ENCODE assay signal across 21 cellular contexts in genomic region chr17:82709676-82710498, GRCh38. TPM values are rescaled to one million over a fixed set of nuclear protein-coding genes. Genes with fewer than 3 reads are reported as not detected.
DNase-seq lines count a peak whose midpoint lies in the region; ATAC-seq, FAIRE-seq and TF ChIP-seq lines count a peak whose summit lies in the region.
"Had no signal": no experiment of that assay in that cellular context is flagged by ENCODE, and none has a peak within 500 bp of the region (broad histone marks: within the 10 kb centered on the region; RNA-seq: fewer than 3 reads in every experiment).

No MANE protein-coding gene starts in this region.

- no peak for TF ChIP-seq RAD21 in HepG2 (CRISPR knock-in tag; IDR thresholded peaks at IDR 0.05)

- peak; percentile 32 for ATAC-seq in Panc1
- peak; percentile 8 for ATAC-seq in HepG2
- ATAC-seq in HG02938 (IDR thresholded peaks at IDR 0.05; ENCODE audit: unreplicated experiment) = no peak
- ATAC-seq: Right ventricle myocardium inferior had no signal

- no peak for TF ChIP-seq EP300 in HepG2 (IDR thresholded peaks at IDR 0.05; ENCODE audit: low read depth in 2 of 2, low read length in 2 of 2)
- no peak for TF ChIP-seq EP300 in HepG2 (CRISPR knock-in tag; IDR thresholded peaks at IDR 0.05; ENCODE audit: borderline replicate concordance)

- no peaks in the 10 kb centered on the region; a peak in 1 of 4 replicates for H3K4me1 Mint-ChIP-seq in H9

- no peak overlapping the region for H4K8ac ChIP-seq in H9 (replicated peaks; ENCODE audit: insufficient read length, low read depth, low read length)

- H2BK120ac ChIP-seq in H9 (ENCODE audit: low read depth, low read length, poor library complexity, severe bottlenecking) = no peak overlapping the region

- POLR2A ChIA-PET in Panc1 (lab: Charles Lee) (no interaction called here), HepG2 (lab: Yijun Ruan, JAX) (interaction anchor here (0.9 kb wide), 1 partner anchor 28 kb away, joined by 4 read pairs; no protein-coding TSS in a partner anchor)

- in situ Hi-C loops in Panc1 (cut with HindIII; ENCODE audit: low pct_unique_long_range_greater_than_20kb, low sequenced_read_pairs) = no loop called here
- in situ Hi-C loops in HepG2 (cut with HindIII; ENCODE audit: extremely low pct_ligation_motif_present, low pct_unique_long_range_greater_than_20kb) = no loop called here

- no peak overlapping the region for H2BK15ac ChIP-seq in H9 (ENCODE audit: low read depth, low read length)

- H3K14ac ChIP-seq in H9 (ENCODE audit: insufficient read depth, low read length) = peak overlapping the region; percentile 39; the same call in 1 of the 2 replicates

- no peak overlapping the region for H3K4me2 ChIP-seq in H9 (ENCODE audit: insufficient read depth, insufficient read length, low read length)
- peak overlapping the region; percentile 41 for H3K4me2 ChIP-seq in HepG2 (ENCODE audit: low read depth, low read length)
- no peak overlapping the region for H3K4me2 ChIP-seq in smooth muscle cell

- no peaks in the 10 kb centered on the region for H3F3A ChIP-seq in smooth muscle cell (ENCODE audit: low read depth)

- no peak for TF ChIP-seq POLR2A in HepG2 (IDR thresholded peaks at IDR 0.05; ENCODE audit: insufficient read depth in 1 of 2, low read depth in 2 of 2, low read length in 2 of 2)

- DNase-seq in H9 (no peak), Panc1 (ENCODE audit: low read depth, low spot score) (no peak), HepG2 (ENCODE audit: low spot score) (no peak), NCI-H526 treated with DMSO at 0.1 percent for 48 hours (lab: John Stamatoyannopoulos, UW) (no peak), smooth muscle cell (lab: John Stamatoyannopoulos, UW; ENCODE audit: unreplicated experiment) (no peak)
- DNase-seq: BE2C; CD4-positive, CD25-positive, alpha-beta regulatory T cell; COR-L47; KG1; MV-4-11; NCI-H1417 treated with DMSO at 0.1 percent for 48 hours; NCI-H187 treated with DMSO at 0.1 percent for 48 hours; NCI-H2227 treated with DMSO at 0.1 percent for 48 hours; NCI-H510A treated with DMSO at 0.1 percent for 48 hours had no signal

- H3K36me3 ChIP-seq in Panc1 (ENCODE audit: control insufficient read depth, insufficient read depth, low read length) (no peaks in the 10 kb centered on the region), HepG2 (replicated peaks in 1 of 2; ENCODE audit: control insufficient read depth in 1 of 2, insufficient read depth in 2 of 2, low read length in 2 of 2) (no peaks in the 10 kb centered on the region), smooth muscle cell (ENCODE audit: low read depth) (no peaks in the 10 kb centered on the region)
- H3K36me3 ChIP-seq: BE2C, HAP-1 had no signal

- H3K56ac ChIP-seq in H9 (ENCODE audit: insufficient read length, low read depth, low read length) = no peak overlapping the region

- peaks cover 4% of the 10 kb centered on the region for H3K23me2 ChIP-seq in H9 (ENCODE audit: insufficient read length, low read depth, low read length, poor library complexity, severe bottlenecking)

- no CpG with 5 or more reads among the region's 25 CpGs for WGBS in H9 (ENCODE audit: extremely low coverage, insufficient read length, low lambda C conversion rate)
- WGBS in HepG2 (ENCODE audit: low lambda C conversion rate) = 37% methylated on average over 19 of the region's 25 CpGs
- WGBS in smooth muscle cell (ENCODE audit: low lambda C conversion rate) = 94% methylated on average over 25 of the region's 25 CpGs

- H4K91ac ChIP-seq in H9 (ENCODE audit: insufficient read length, low read depth, low read length) = no peak overlapping the region

- no peak overlapping the region for H3K27ac ChIP-seq in H9 (ENCODE audit: insufficient read length, low read depth, low read length)
- no peak overlapping the region for H3K27ac ChIP-seq in Panc1 (ENCODE audit: low read length)
- no peak overlapping the region for H3K27ac ChIP-seq in HepG2 (ENCODE audit: extremely low read length, insufficient read depth, low read length)
- H3K27ac ChIP-seq in smooth muscle cell (ENCODE audit: low read depth) = no peak overlapping the region
- H3K27ac ChIP-seq: SK-N-MC had no signal

- H3K9ac ChIP-seq in H9 (ENCODE audit: extremely low read depth, insufficient read length, low read length) = no peak overlapping the region
- H3K9ac ChIP-seq in HepG2 (ENCODE audit: insufficient read depth, low read depth, low read length) = no peak overlapping the region
- no peak overlapping the region for H3K9ac ChIP-seq in smooth muscle cell (ENCODE audit: low read depth)

- H2BK20ac ChIP-seq in H9 (ENCODE audit: low read depth, low read length, poor library complexity, severe bottlenecking) = no peak overlapping the region

- H3K4ac ChIP-seq in H9 (ENCODE audit: low read depth, low read length) = no peak overlapping the region

- TF ChIP-seq CTCF in H9 (conservative IDR thresholded peaks at IDR 0.05) (no peak), Panc1 (IDR thresholded peaks at IDR 0.05) (no peak), HepG2 (CRISPR knock-in tag; IDR thresholded peaks at IDR 0.05) (no peak), smooth muscle cell (IDR thresholded peaks at IDR 0.05; ENCODE audit: borderline replicate concordance, insufficient read depth, poor library complexity, severe bottlenecking) (no peak)

- no peak overlapping the region for H2BK12ac ChIP-seq in H9 (ENCODE audit: insufficient read length, low read depth, low read length)

- no peaks in the 10 kb centered on the region for H3K79me1 ChIP-seq in H9 (ENCODE audit: insufficient read depth, low read depth, low read length, poor library complexity, severe bottlenecking)

- no peak overlapping the region for H3K27ac Mint-ChIP-seq in H9
- H3K27ac Mint-ChIP-seq: CD4-positive, CD25-positive, alpha-beta regulatory T cell had no signal

- H4K20me1 ChIP-seq in H9 (ENCODE audit: control insufficient read depth, insufficient read depth, insufficient read length) (no peaks in the 10 kb centered on the region), HepG2 (ENCODE audit: insufficient read depth, low read length) (no peaks in the 10 kb centered on the region), smooth muscle cell (ENCODE audit: low read depth) (no peaks in the 10 kb centered on the region)

- H3K18ac ChIP-seq in H9 (ENCODE audit: insufficient read length, low read depth, low read length) = no peak overlapping the region

- H4K5ac ChIP-seq in H9 (ENCODE audit: insufficient read length, low read depth, low read length) = no peak overlapping the region

- FAIRE-seq in HepG2 (lab: Jason Lieb, UNC) = no peak
- FAIRE-seq: A204.1, G401.6, RCC 7860 had no signal

- intact Hi-C loops in Panc1 (cut with micrococcal nuclease; ENCODE audit: unreplicated experiment) = no loop called here
- intact Hi-C loops in HepG2 (cut with micrococcal nuclease; ENCODE audit: unreplicated experiment) = loop anchor here (2.0 kb wide), 1 partner anchor 31 kb away; no protein-coding TSS in a partner anchor

- no peak overlapping the region for H3K4me3 Mint-ChIP-seq in H9

- BruUV-seq in Panc1 (replicated peaks; lab: Mats Ljungman, UMichigan) = no TSS peak
- no TSS peak for BruUV-seq in HepG2 (replicated peaks; lab: Mats Ljungman, UMichigan)

- H2BK5ac ChIP-seq in H9 (ENCODE audit: insufficient read length, low read length) = no peak overlapping the region

- H3K4me3 ChIP-seq in Panc1 (ENCODE audit: low read depth in 2 of 2, low read length in 2 of 2) = no peak overlapping the region
- H3K4me3 ChIP-seq in HepG2 (replicated peaks in 1 of 3; ENCODE audit: insufficient read depth in 1 of 3, low read depth in 2 of 3, low read length in 3 of 3) = peak overlapping the region in 1 of 3 experiments; percentile 29; a peak in 1 of 6 replicates
- H3K4me3 ChIP-seq in smooth muscle cell = no peak overlapping the region
- H3K4me3 ChIP-seq: HAP-1, SK-N-MC had no signal

- H3K23ac ChIP-seq in H9 (ENCODE audit: insufficient read length, low read depth, low read length) = no peak overlapping the region

- peaks cover 13% of the 10 kb centered on the region for H3K27me3 Mint-ChIP-seq in H9 (ENCODE audit: low read depth)

- no peaks in the 10 kb centered on the region for H3K9me3 ChIP-seq in H9 (ENCODE audit: control insufficient read depth, low read depth, low read length)
- H3K9me3 ChIP-seq in Panc1 (ENCODE audit: control insufficient read depth, insufficient read depth, low read depth, low read length) = no peaks in the 10 kb centered on the region
- no peaks in the 10 kb centered on the region for H3K9me3 ChIP-seq in HepG2 (ENCODE audit: low read length)
- H3K9me3 ChIP-seq in smooth muscle cell (replicated peaks; ENCODE audit: low read depth) = no peaks in the 10 kb centered on the region
- H3K9me3 ChIP-seq: BE2C, HAP-1 had no signal

- H3K27me3 ChIP-seq in H9 (ENCODE audit: insufficient read depth, low read length) (no peaks in the 10 kb centered on the region), Panc1 (ENCODE audit: control insufficient read depth, insufficient read depth, low read length) (no peaks in the 10 kb centered on the region), HepG2 (ENCODE audit: control insufficient read depth in 1 of 2, insufficient read depth in 2 of 2, low read length in 2 of 2) (peaks cover 5 to 25% of the 10 kb centered on the region in 2 experiments; a peak in 3 of 5 replicates), smooth muscle cell (ENCODE audit: low read depth) (no peaks in the 10 kb centered on the region)
- H3K27me3 ChIP-seq: BE2C had no signal

- H3T11ph ChIP-seq in H9 (ENCODE audit: low read length) = no peak overlapping the region

- H3K79me2 ChIP-seq in H9 (ENCODE audit: insufficient read depth, low read length) (no peaks in the 10 kb centered on the region), HepG2 (ENCODE audit: insufficient read depth, low read length) (no peaks in the 10 kb centered on the region), smooth muscle cell (ENCODE audit: low read depth) (no peaks in the 10 kb centered on the region)

- no peak overlapping the region for H2AFZ ChIP-seq in H9 (ENCODE audit: low read length)
- H2AFZ ChIP-seq in HepG2 (ENCODE audit: low read length) = no peak overlapping the region
- no peak overlapping the region for H2AFZ ChIP-seq in smooth muscle cell (ENCODE audit: low read depth)

- no peaks in the 10 kb centered on the region; a peak in 1 of 7 replicates for H3K36me3 Mint-ChIP-seq in H9 (ENCODE audit: insufficient read depth in 1 of 3, low read depth in 3 of 3)
- H3K36me3 Mint-ChIP-seq: CD4-positive, CD25-positive, alpha-beta regulatory T cell had no signal

- CTCF ChIA-PET in Panc1 (lab: Charles Lee) (no interaction called here), HepG2 (lab: Yijun Ruan, JAX; ENCODE audit: low intra/inter-chr PET ratio, low total read pairs) (interaction anchor here (2.3 kb wide), 1 partner anchor 41 kb away, joined by 7 read pairs; no protein-coding TSS in a partner anchor)

- no peak overlapping the region for H2AK5ac ChIP-seq in H9 (ENCODE audit: insufficient read length, low read length)

- H3K4me1 ChIP-seq in H9 (ENCODE audit: insufficient read depth, low read length) (no peaks in the 10 kb centered on the region), Panc1 (ENCODE audit: control insufficient read depth, insufficient read depth, low read length) (peaks cover 7% of the 10 kb centered on the region), HepG2 (ENCODE audit: insufficient read depth, low read length) (peaks cover 57% of the 10 kb centered on the region), smooth muscle cell (ENCODE audit: low read depth) (no peaks in the 10 kb centered on the region)
- H3K4me1 ChIP-seq: BE2C, HAP-1 had no signal

- H3K9me3 Mint-ChIP-seq in H9 = no peaks in the 10 kb centered on the region
- H3K9me3 Mint-ChIP-seq: CD4-positive, CD25-positive, alpha-beta regulatory T cell had no signal

RNA-seq across cellular contexts. Expression of gene FN3KRP, which starts 6.6 kb away (rescaled TPM):
- total RNA-seq in H9 (2021) = 31.9 and 32.9 TPM in 2 replicates
- 41.0 TPM for total RNA-seq in Panc1 (2021; ENCODE audit: unreplicated experiment)
- 52.8 TPM for polyA plus RNA-seq in Panc1 (2012; ENCODE audit: insufficient read length)
- total RNA-seq in HepG2 (2016; rRNA removed; fragmentation: Illumina TruSeq; extraction: Trizol) = 28.2 and 36.1 TPM in 2 replicates
- total RNA-seq in HepG2 (2016; cell fraction: cytosol; rRNA removed; fragmentation: Illumina TruSeq; extraction: Trizol; ENCODE audit: low read depth) = 5.3 and 7.1 TPM in 2 replicates
- 27.6 and 34.8 TPM in 2 replicates for total RNA-seq in HepG2 (2016; cell fraction: insoluble cytoplasmic fraction; rRNA removed; fragmentation: Illumina TruSeq; extraction: Trizol)
- 17.5 and 18.4 TPM in 2 replicates for total RNA-seq in HepG2 (2016; cell fraction: membrane; rRNA removed; fragmentation: Illumina TruSeq; extraction: Trizol)
- 16.5 and 21.0 TPM in 2 replicates for total RNA-seq in HepG2 (2016; cell fraction: nucleus; rRNA removed; fragmentation: Illumina TruSeq; extraction: Trizol)
- 22.1 and 22.4 TPM in 2 replicates for polyA plus RNA-seq in HepG2 (2011; rRNA removed)
- 17.7 and 18.3 TPM in 2 replicates for polyA plus RNA-seq in HepG2 (2011; cell fraction: cytosol; rRNA removed)
- polyA plus RNA-seq in HepG2 (2011; cell fraction: nucleus; rRNA removed) = 34.0 and 36.3 TPM in 2 replicates
- 27.4 and 37.9 TPM in 2 replicates for polyA plus RNA-seq in HepG2 (2012)
- 6.9 and 7.2 TPM in 2 replicates for polyA plus RNA-seq in HepG2 (2016; cell fraction: cytosol; fragmentation: Illumina TruSeq; extraction: Trizol; ENCODE audit: low read depth)
- 54.4 and 62.2 TPM in 2 replicates for polyA plus RNA-seq in HepG2 (2016; cell fraction: insoluble cytoplasmic fraction; fragmentation: Illumina TruSeq; extraction: Trizol; ENCODE audit: low read depth)
- 14.4 and 14.9 TPM in 2 replicates for polyA plus RNA-seq in HepG2 (2016; cell fraction: membrane; fragmentation: Illumina TruSeq; extraction: Trizol; ENCODE audit: low read depth)
- 57.5 and 59.5 TPM in 2 replicates for polyA plus RNA-seq in HepG2 (2016; cell fraction: nucleus; fragmentation: Illumina TruSeq; extraction: Trizol; ENCODE audit: insufficient read depth, low read depth)
- polyA minus RNA-seq in HepG2 (2011; rRNA and poly(A)+ RNA removed; ENCODE audit: low replicate concordance) = 13.3 and 23.3 TPM in 2 replicates
- polyA minus RNA-seq in HepG2 (2011; cell fraction: cytosol; rRNA and poly(A)+ RNA removed) = 11.0 and 11.2 TPM in 2 replicates
- 9.8 and 12.2 TPM in 2 replicates for polyA minus RNA-seq in HepG2 (2011; cell fraction: nucleus; rRNA and poly(A)+ RNA removed)
- 12.8 and 16.8 TPM in 2 replicates for total RNA-seq in smooth muscle cell
- polyA plus RNA-seq in smooth muscle cell = 26.9 and 34.8 TPM in 2 replicates

RNA-seq across cellular contexts. Expression of gene RAB40B, which starts 11.4 kb away (rescaled TPM):
- total RNA-seq in H9 (2021) = 3.5 and 5.1 TPM in 2 replicates
- 7.1 TPM for total RNA-seq in Panc1 (2021; ENCODE audit: unreplicated experiment)
- polyA plus RNA-seq in Panc1 (2012; ENCODE audit: insufficient read length) = 14.9 TPM
- total RNA-seq in HepG2 (2016; rRNA removed; fragmentation: Illumina TruSeq; extraction: Trizol) = 4.4 and 6.2 TPM in 2 replicates
- total RNA-seq in HepG2 (2016; cell fraction: cytosol; rRNA removed; fragmentation: Illumina TruSeq; extraction: Trizol; ENCODE audit: low read depth) = 8.6 and 11.9 TPM in 2 replicates
- 6.2 and 7.4 TPM in 2 replicates for total RNA-seq in HepG2 (2016; cell fraction: insoluble cytoplasmic fraction; rRNA removed; fragmentation: Illumina TruSeq; extraction: Trizol)
- total RNA-seq in HepG2 (2016; cell fraction: membrane; rRNA removed; fragmentation: Illumina TruSeq; extraction: Trizol) = 18.5 and 22.6 TPM in 2 replicates
- total RNA-seq in HepG2 (2016; cell fraction: nucleus; rRNA removed; fragmentation: Illumina TruSeq; extraction: Trizol) = 3.7 TPM in 2 replicates
- polyA plus RNA-seq in HepG2 (2011; rRNA removed) = 6.5 and 7.2 TPM in 2 replicates
- 5.7 and 9.9 TPM in 2 replicates for polyA plus RNA-seq in HepG2 (2011; cell fraction: cytosol; rRNA removed)
- polyA plus RNA-seq in HepG2 (2011; cell fraction: nucleus; rRNA removed) = 10.8 and 12.6 TPM in 2 replicates
- 6.2 and 7.3 TPM in 2 replicates for polyA plus RNA-seq in HepG2 (2012)
- polyA plus RNA-seq in HepG2 (2016; cell fraction: cytosol; fragmentation: Illumina TruSeq; extraction: Trizol; ENCODE audit: low read depth) = 25.0 and 26.7 TPM in 2 replicates
- 7.0 and 7.6 TPM in 2 replicates for polyA plus RNA-seq in HepG2 (2016; cell fraction: insoluble cytoplasmic fraction; fragmentation: Illumina TruSeq; extraction: Trizol; ENCODE audit: low read depth)
- polyA plus RNA-seq in HepG2 (2016; cell fraction: membrane; fragmentation: Illumina TruSeq; extraction: Trizol; ENCODE audit: low read depth) = 27.5 and 28.9 TPM in 2 replicates
- polyA plus RNA-seq in HepG2 (2016; cell fraction: nucleus; fragmentation: Illumina TruSeq; extraction: Trizol; ENCODE audit: insufficient read depth, low read depth) = 8.7 and 12.0 TPM in 2 replicates
- polyA minus RNA-seq in HepG2 (2011; rRNA and poly(A)+ RNA removed; ENCODE audit: low replicate concordance) = 3.1 and 8.9 TPM in 2 replicates
- polyA minus RNA-seq in HepG2 (2011; cell fraction: cytosol; rRNA and poly(A)+ RNA removed) = 1.4 and 3.2 TPM in 2 replicates
- 2.7 TPM in 2 replicates for polyA minus RNA-seq in HepG2 (2011; cell fraction: nucleus; rRNA and poly(A)+ RNA removed)
- 5.6 and 12.0 TPM in 2 replicates for total RNA-seq in smooth muscle cell
- 16.0 and 20.5 TPM in 2 replicates for polyA plus RNA-seq in smooth muscle cell

RNA-seq across cellular contexts. Expression of gene FN3K, which starts 25.5 kb away (rescaled TPM):
- total RNA-seq in H9 (2021) (23.6 and 28.3 TPM in 2 replicates), Panc1 (2021; ENCODE audit: unreplicated experiment) (34.8 TPM), HepG2 (2016; rRNA removed; fragmentation: Illumina TruSeq; extraction: Trizol) (12.2 and 22.0 TPM in 2 replicates), smooth muscle cell (0.94 and 1.3 TPM in 2 replicates)
- 56.1 TPM for polyA plus RNA-seq in Panc1 (2012; ENCODE audit: insufficient read length)
- 9.6 and 10.3 TPM in 2 replicates for total RNA-seq in HepG2 (2016; cell fraction: cytosol; rRNA removed; fragmentation: Illumina TruSeq; extraction: Trizol; ENCODE audit: low read depth)
- 12.7 and 23.9 TPM in 2 replicates for total RNA-seq in HepG2 (2016; cell fraction: insoluble cytoplasmic fraction; rRNA removed; fragmentation: Illumina TruSeq; extraction: Trizol)
- total RNA-seq in HepG2 (2016; cell fraction: membrane; rRNA removed; fragmentation: Illumina TruSeq; extraction: Trizol) = 17.0 and 17.4 TPM in 2 replicates
- 29.1 and 32.3 TPM in 2 replicates for total RNA-seq in HepG2 (2016; cell fraction: nucleus; rRNA removed; fragmentation: Illumina TruSeq; extraction: Trizol)
- polyA plus RNA-seq in HepG2 (2011; rRNA removed) (3.5 and 5.7 TPM in 2 replicates), smooth muscle cell (1.2 and 2.5 TPM in 2 replicates)
- 1.9 and 2.0 TPM in 2 replicates for polyA plus RNA-seq in HepG2 (2011; cell fraction: cytosol; rRNA removed)
- 27.8 and 27.9 TPM in 2 replicates for polyA plus RNA-seq in HepG2 (2011; cell fraction: nucleus; rRNA removed)
- 48.6 and 58.1 TPM in 2 replicates for polyA plus RNA-seq in HepG2 (2012)
- polyA plus RNA-seq in HepG2 (2016; cell fraction: cytosol; fragmentation: Illumina TruSeq; extraction: Trizol; ENCODE audit: low read depth) = 21.3 and 21.5 TPM in 2 replicates
- polyA plus RNA-seq in HepG2 (2016; cell fraction: insoluble cytoplasmic fraction; fragmentation: Illumina TruSeq; extraction: Trizol; ENCODE audit: low read depth) = 52.3 and 61.0 TPM in 2 replicates
- 23.7 and 26.9 TPM in 2 replicates for polyA plus RNA-seq in HepG2 (2016; cell fraction: membrane; fragmentation: Illumina TruSeq; extraction: Trizol; ENCODE audit: low read depth)
- polyA plus RNA-seq in HepG2 (2016; cell fraction: nucleus; fragmentation: Illumina TruSeq; extraction: Trizol; ENCODE audit: insufficient read depth, low read depth) = 78.1 and 80.9 TPM in 2 replicates
- 1.6 and 9.2 TPM in 2 replicates for polyA minus RNA-seq in HepG2 (2011; rRNA and poly(A)+ RNA removed; ENCODE audit: low replicate concordance)
- polyA minus RNA-seq in HepG2 (2011; cell fraction: cytosol; rRNA and poly(A)+ RNA removed) = 17.1 and 26.0 TPM in 2 replicates
- 24.3 and 29.1 TPM in 2 replicates for polyA minus RNA-seq in HepG2 (2011; cell fraction: nucleus; rRNA and poly(A)+ RNA removed)

RNA-seq across cellular contexts. Expression of gene TBCD, which starts 42.0 kb away (rescaled TPM):
- 123 and 129 TPM in 2 replicates for total RNA-seq in H9 (2021)
- total RNA-seq in Panc1 (2021; ENCODE audit: unreplicated experiment) = 186 TPM
- 203 TPM for polyA plus RNA-seq in Panc1 (2012; ENCODE audit: insufficient read length)
- total RNA-seq in HepG2 (2016; rRNA removed; fragmentation: Illumina TruSeq; extraction: Trizol) = 33.9 and 49.6 TPM in 2 replicates
- 98.6 and 103 TPM in 2 replicates for total RNA-seq in HepG2 (2016; cell fraction: cytosol; rRNA removed; fragmentation: Illumina TruSeq; extraction: Trizol; ENCODE audit: low read depth)
- total RNA-seq in HepG2 (2016; cell fraction: insoluble cytoplasmic fraction; rRNA removed; fragmentation: Illumina TruSeq; extraction: Trizol) = 32.6 and 40.4 TPM in 2 replicates
- total RNA-seq in HepG2 (2016; cell fraction: membrane; rRNA removed; fragmentation: Illumina TruSeq; extraction: Trizol) = 28.6 and 30.6 TPM in 2 replicates
- 44.9 and 51.2 TPM in 2 replicates for total RNA-seq in HepG2 (2016; cell fraction: nucleus; rRNA removed; fragmentation: Illumina TruSeq; extraction: Trizol)
- 54.8 and 58.7 TPM in 2 replicates for polyA plus RNA-seq in HepG2 (2011; rRNA removed)
- polyA plus RNA-seq in HepG2 (2011; cell fraction: cytosol; rRNA removed) = 29.1 and 46.9 TPM in 2 replicates
- polyA plus RNA-seq in HepG2 (2011; cell fraction: nucleus; rRNA removed) = 327 and 449 TPM in 2 replicates
- polyA plus RNA-seq in HepG2 (2012) = 37.3 and 41.7 TPM in 2 replicates
- 3.7 and 4.9 TPM in 2 replicates for polyA plus RNA-seq in HepG2 (2016; cell fraction: cytosol; fragmentation: Illumina TruSeq; extraction: Trizol; ENCODE audit: low read depth)
- 39.7 and 51.2 TPM in 2 replicates for polyA plus RNA-seq in HepG2 (2016; cell fraction: insoluble cytoplasmic fraction; fragmentation: Illumina TruSeq; extraction: Trizol; ENCODE audit: low read depth)
- polyA plus RNA-seq in HepG2 (2016; cell fraction: membrane; fragmentation: Illumina TruSeq; extraction: Trizol; ENCODE audit: low read depth) = 5.6 and 6.8 TPM in 2 replicates
- 140 and 151 TPM in 2 replicates for polyA plus RNA-seq in HepG2 (2016; cell fraction: nucleus; fragmentation: Illumina TruSeq; extraction: Trizol; ENCODE audit: insufficient read depth, low read depth)
- 67.0 and 125 TPM in 2 replicates for polyA minus RNA-seq in HepG2 (2011; rRNA and poly(A)+ RNA removed; ENCODE audit: low replicate concordance)
- polyA minus RNA-seq in HepG2 (2011; cell fraction: cytosol; rRNA and poly(A)+ RNA removed) = 38.0 and 45.2 TPM in 2 replicates
- polyA minus RNA-seq in HepG2 (2011; cell fraction: nucleus; rRNA and poly(A)+ RNA removed) = 51.1 and 51.6 TPM in 2 replicates
- 29.1 and 31.5 TPM in 2 replicates for total RNA-seq in smooth muscle cell
- 38.8 and 45.3 TPM in 2 replicates for polyA plus RNA-seq in smooth muscle cell
